Comparison of ENCODE assay signal across 24 cellular contexts in genomic region chr1:198908995-198909394, GRCh38.
"Had no signal": no experiment of that assay in that cellular context is flagged by ENCODE, and none has a peak within 500 bp of the region (broad histone marks: within the 10 kb centered on the region; RNA-seq: fewer than 3 reads in every experiment).

No MANE protein-coding gene starts in this region.

- H2AFZ ChIP-seq: parathyroid adenoma had no signal

- H3K9me3 ChIP-seq: left lung, lower lobe of right lung, psoas muscle, sigmoid colon, spleen, tibial nerve had no signal

- DNase-seq: activated CD4-positive, alpha-beta T cell treated with anti-CD3 and anti-CD28 coated beads for 36 hours; activated CD4-positive, CD25-positive, alpha-beta regulatory T cell; activated CD8-positive, alpha-beta memory T cell treated with anti-CD3 and anti-CD28 coated beads, Interleukin-2, amount 10 ng/mL, durations not matched to agents 7 days and 5 days; activated CD8-positive, alpha-beta T cell treated with anti-CD3 and anti-CD28 coated beads, Interleukin-2, amount 10 ng/mL, durations not matched to agents 7 days and 5 days; activated effector memory CD4-positive, alpha-beta T cell treated with anti-CD3 and anti-CD28 coated beads, Interleukin-2, amount 50 U/mL, for 16 hours; activated naive CD4-positive, alpha-beta T cell treated with anti-CD3 and anti-CD28 coated beads, Interleukin-2, amount 10 ng/mL, durations not matched to agents 7 days and 5 days; activated naive CD8-positive, alpha-beta T cell treated with anti-CD3 and anti-CD28 coated beads, Interleukin-2, amount 10 ng/mL, durations not matched to agents 7 days and 5 days; activated T-cell treated with anti-CD3 and anti-CD28 coated beads for 4 hours; caudate nucleus; endodermal cell; left lung; lower lobe of right lung; mesenchymal stem cell; naive thymus-derived CD8-positive, alpha-beta T cell; nucleus accumbens; psoas muscle; sigmoid colon; spleen; stimulated activated naive CD4-positive, alpha-beta T cell treated with Interleukin-2 at 50 U/mL for 16 hours had no signal

- ATAC-seq: activated CD4-positive, alpha-beta T cell treated with anti-CD3 and anti-CD28 coated beads for 36 hours; activated CD8-positive, alpha-beta memory T cell treated with anti-CD3 and anti-CD28 coated beads, Interleukin-2, amount 10 ng/mL, durations not matched to agents 7 days and 5 days; activated CD8-positive, alpha-beta T cell treated with anti-CD3 and anti-CD28 coated beads, Interleukin-2, amount 10 ng/mL, durations not matched to agents 7 days and 5 days; esophagus mucosa; left lung; lower lobe of right lung; naive thymus-derived CD8-positive, alpha-beta T cell; psoas muscle had no signal

- H3K36me3 ChIP-seq: left lung, lower lobe of right lung, sigmoid colon, spleen, tibial nerve had no signal

- H3K4me1 ChIP-seq: parathyroid adenoma, psoas muscle, sigmoid colon had no signal

- H3K27ac ChIP-seq: left lung, lower lobe of right lung, parathyroid adenoma, psoas muscle, sigmoid colon, spleen, tibial nerve had no signal

- H3K27me3 ChIP-seq: left lung, sigmoid colon, spleen, tibial nerve had no signal

- H3K4me3 ChIP-seq: left lung, lower lobe of right lung, psoas muscle, sigmoid colon, spleen, tibial nerve had no signal

- H3K9me3 Mint-ChIP-seq: activated naive CD4-positive, alpha-beta T cell treated with anti-CD3 and anti-CD28 coated beads, Interleukin-2, amount 10 ng/mL, durations not matched to agents 7 days and 5 days; endodermal cell; T-helper 2 cell treated with Interferon-gamma antibody and Interleukin-4, amounts not matched to agents 5 μg/mL and 100 μg/mL, for 36 hours had no signal

- H3K27me3 Mint-ChIP-seq: activated CD4-positive, alpha-beta T cell treated with anti-CD3 and anti-CD28 coated beads for 36 hours; activated naive CD4-positive, alpha-beta T cell treated with anti-CD3 and anti-CD28 coated beads, Interleukin-2, amount 10 ng/mL, durations not matched to agents 7 days and 5 days; activated naive CD8-positive, alpha-beta T cell treated with anti-CD3 and anti-CD28 coated beads, Interleukin-2, amount 10 ng/mL, durations not matched to agents 7 days and 5 days; naive thymus-derived CD8-positive, alpha-beta T cell had no signal

- H3K4me3 Mint-ChIP-seq: activated CD4-positive, alpha-beta T cell treated with anti-CD3 and anti-CD28 coated beads for 36 hours; activated CD8-positive, alpha-beta memory T cell treated with anti-CD3 and anti-CD28 coated beads, Interleukin-2, amount 10 ng/mL, durations not matched to agents 7 days and 5 days; activated CD8-positive, alpha-beta T cell treated with anti-CD3 and anti-CD28 coated beads, Interleukin-2, amount 10 ng/mL, durations not matched to agents 7 days and 5 days; activated naive CD4-positive, alpha-beta T cell treated with anti-CD3 and anti-CD28 coated beads, Interleukin-2, amount 10 ng/mL, durations not matched to agents 7 days and 5 days; activated naive CD8-positive, alpha-beta T cell treated with anti-CD3 and anti-CD28 coated beads, Interleukin-2, amount 10 ng/mL, durations not matched to agents 7 days and 5 days; endodermal cell; naive thymus-derived CD8-positive, alpha-beta T cell; neural crest cell; T-helper 2 cell treated with Interferon-gamma antibody and Interleukin-4, amounts not matched to agents 5 μg/mL and 100 μg/mL, for 36 hours had no signal

- H3K79me2 ChIP-seq: parathyroid adenoma had no signal

- H3K27ac Mint-ChIP-seq: activated CD4-positive, alpha-beta T cell treated with anti-CD3 and anti-CD28 coated beads for 36 hours; activated CD8-positive, alpha-beta memory T cell treated with anti-CD3 and anti-CD28 coated beads, Interleukin-2, amount 10 ng/mL, durations not matched to agents 7 days and 5 days; activated CD8-positive, alpha-beta T cell treated with anti-CD3 and anti-CD28 coated beads, Interleukin-2, amount 10 ng/mL, durations not matched to agents 7 days and 5 days; activated naive CD4-positive, alpha-beta T cell treated with anti-CD3 and anti-CD28 coated beads, Interleukin-2, amount 10 ng/mL, durations not matched to agents 7 days and 5 days; activated naive CD8-positive, alpha-beta T cell treated with anti-CD3 and anti-CD28 coated beads, Interleukin-2, amount 10 ng/mL, durations not matched to agents 7 days and 5 days; endodermal cell; T-helper 2 cell treated with Interferon-gamma antibody and Interleukin-4, amounts not matched to agents 5 μg/mL and 100 μg/mL, for 36 hours had no signal

- H3K4me1 Mint-ChIP-seq: endodermal cell had no signal
